In genomic region chr1:82792151-82792550, GRCh38 we compare ENCODE assay signal across 16 cellular contexts.
DNase-seq lines count a peak whose midpoint lies in the region; ATAC-seq and TF ChIP-seq lines count a peak whose summit lies in the region.
"Had no signal": no experiment of that assay in that cellular context is flagged by ENCODE, and none has a peak within 500 bp of the region (broad histone marks: within the 10 kb centered on the region; RNA-seq: fewer than 3 reads in every experiment).

No MANE protein-coding gene starts in this region.

- peaks cover under 1 to 10% of the 10 kb centered on the region in 2 donors for H3K4me1 ChIP-seq in neuronal stem cell (ENCODE audit: control insufficient read depth in 2 of 2, insufficient read depth in 1 of 2, low read depth in 1 of 2, low read length in 2 of 2)
- H3K4me1 ChIP-seq: A549, Caco-2 had no signal

- TF ChIP-seq CTCF in nephron (IDR thresholded peaks at IDR 0.05; ENCODE audit: unreplicated experiment in 3 of 3) (no peak), omental fat pad (IDR thresholded peaks at IDR 0.05) (no peak)

- H3K27ac ChIP-seq in neuronal stem cell (replicated peaks; ENCODE audit: low read length): no peak overlapping the region
- H3K27ac ChIP-seq: 22Rv1, A549, C4-2B, GM23248 had no signal

- peak; percentile 6 for DNase-seq in SK-MEL-5 (ENCODE audit: low read depth, low spot score)
- peak; percentile 6 to 66 for DNase-seq in dermis microvascular lymphatic vessel endothelial cell (ENCODE audit: low read depth in 2 of 2)
- DNase-seq in neuronal stem cell (ENCODE audit: low spot score): no peak
- no peak for DNase-seq in SKM-1 (lab: John Stamatoyannopoulos, UW; ENCODE audit: unreplicated experiment)
- DNase-seq in omental fat pad (ENCODE audit: low spot score): no peak
- DNase-seq: AML-193; Caco-2; CD4-positive, alpha-beta T cell; GM23248; IMR-90 had no signal

- H3K18ac ChIP-seq in neuronal stem cell (ENCODE audit: low read length): no peak overlapping the region

- ATAC-seq in GM21381 (IDR thresholded peaks at IDR 0.05; ENCODE audit: unreplicated experiment) (no peak), omental fat pad (ENCODE audit: low FRiP score) (no peak)
- ATAC-seq: A549 had no signal

- no peak overlapping the region for H4K8ac ChIP-seq in neuronal stem cell (ENCODE audit: low read depth, low read length)

- no peak overlapping the region for H3K4me2 ChIP-seq in neuronal stem cell (ENCODE audit: insufficient read depth, low read length, poor library complexity, severe bottlenecking)
- H3K4me2 ChIP-seq: A549 had no signal

- H2BK5ac ChIP-seq in neuronal stem cell (ENCODE audit: low read length): no peak overlapping the region

- peak overlapping the region; percentile 3 to 55 (median 47) for H3K27ac Mint-ChIP-seq in nephron
- H3K27ac Mint-ChIP-seq: CD4-positive, alpha-beta T cell had no signal

- H3K9ac ChIP-seq in neuronal stem cell (ENCODE audit: low read depth, low read length, poor library complexity): no peak overlapping the region
- H3K9ac ChIP-seq: GM23248 had no signal

- H3K9me3 Mint-ChIP-seq in nephron: peaks cover 3% of the 10 kb centered on the region

- H2AFZ ChIP-seq in neuronal stem cell (ENCODE audit: low read length): peak overlapping the region; percentile 49
- H2AFZ ChIP-seq: GM23248 had no signal

- H3K9me3 ChIP-seq in neuronal stem cell (replicated peaks in 1 of 2; ENCODE audit: control insufficient read depth in 2 of 2, insufficient read depth in 1 of 2, low read depth in 1 of 2, low read length in 2 of 2): peaks cover 2 to 12% of the 10 kb centered on the region in 2 donors
- H3K9me3 ChIP-seq: A549, Caco-2, HAP-1 had no signal

- H3K4me3 ChIP-seq in neuronal stem cell (ENCODE audit: low read length in 2 of 2): no peak overlapping the region
- H3K4me3 ChIP-seq: A549, GM23248, HAP-1 had no signal

- H2BK120ac ChIP-seq in neuronal stem cell (ENCODE audit: low read depth, low read length): no peak overlapping the region

- in situ Hi-C loops in SK-MEL-5 (cut with HindIII; ENCODE audit: low pct_unique_long_range_greater_than_20kb, low sequenced_read_pairs): no loop called here

- no CpG with 5 or more reads among the region's 4 CpGs for WGBS in neuronal stem cell (ENCODE audit: extremely low coverage in 2 of 2, insufficient read length in 2 of 2, insufficient replicate concordance in 1 of 2), 2 donors

- no peaks in the 10 kb centered on the region for H3K27me3 ChIP-seq in neuronal stem cell (ENCODE audit: control insufficient read depth in 3 of 3, insufficient read depth in 3 of 3, low read depth in 1 of 3, low read length in 3 of 3)

- no peak overlapping the region for H4K91ac ChIP-seq in neuronal stem cell (ENCODE audit: low read depth, low read length, poor library complexity)

- no peak overlapping the region for H3K4ac ChIP-seq in neuronal stem cell (ENCODE audit: low read length)

- peaks cover 6% of the 10 kb centered on the region for H3K4me1 Mint-ChIP-seq in nephron

- no peaks in the 10 kb centered on the region for H3K36me3 ChIP-seq in neuronal stem cell (replicated peaks in 1 of 2; ENCODE audit: control insufficient read depth in 2 of 2, insufficient read depth in 2 of 2, low read length in 2 of 2)
- H3K36me3 ChIP-seq: HAP-1 had no signal

- H3K27me3 Mint-ChIP-seq in nephron (ENCODE audit: low read depth): no peaks in the 10 kb centered on the region
- H3K27me3 Mint-ChIP-seq: CD4-positive, alpha-beta T cell had no signal

- H3K36me3 Mint-ChIP-seq in nephron (ENCODE audit: low read depth): no peaks in the 10 kb centered on the region

- no peak overlapping the region for H3K23ac ChIP-seq in neuronal stem cell (ENCODE audit: low read depth, low read length, poor library complexity)

- H3K79me1 ChIP-seq in neuronal stem cell (ENCODE audit: low read depth, low read length): no peaks in the 10 kb centered on the region

- H2BK15ac ChIP-seq in neuronal stem cell (ENCODE audit: low read length): no peak overlapping the region

- no peak overlapping the region for H2AK5ac ChIP-seq in neuronal stem cell (ENCODE audit: low read depth, low read length)

- no peak overlapping the region for H3K14ac ChIP-seq in neuronal stem cell (ENCODE audit: low read length)

- no peak overlapping the region for H3K4me3 Mint-ChIP-seq in nephron
- H3K4me3 Mint-ChIP-seq: CD4-positive, alpha-beta T cell had no signal

- H2BK12ac ChIP-seq in neuronal stem cell (ENCODE audit: low read length): no peak overlapping the region

Comparison
In these comparisons a context has a peak if more than half of its experiments do, and no peak if none do; other contexts are left out.
1. DNase-seq: peak in SK-MEL-5 (single experiment) and dermis microvascular lymphatic vessel endothelial cell (2 of 2); none in neuronal stem cell (single experiment), SKM-1 (single experiment) and omental fat pad (single experiment).